In the genomic region with DNA sequence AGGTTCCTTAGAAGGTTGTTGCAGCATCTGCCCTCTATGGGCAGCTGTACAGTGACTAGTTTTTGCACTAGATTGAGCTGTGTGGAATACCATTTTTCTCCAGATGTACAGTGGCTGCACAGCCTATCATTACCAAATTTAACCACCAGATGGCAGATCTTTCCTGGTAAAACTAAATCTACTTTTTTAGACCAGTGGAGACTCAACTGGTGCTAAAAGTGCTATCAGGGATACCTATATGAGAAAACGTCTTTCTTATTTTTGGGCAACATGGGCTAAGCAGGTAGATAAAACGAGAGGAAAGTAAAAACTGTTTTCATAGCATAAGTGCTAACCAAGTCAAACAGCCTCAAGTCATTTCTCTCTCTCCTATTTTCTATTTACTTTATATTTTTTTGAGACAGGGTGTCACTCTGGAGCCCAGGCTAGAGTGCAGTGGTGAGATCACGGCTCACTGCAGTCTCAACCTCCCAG, we compare ENCODE assay signal across 9 cellular contexts. TPM values are rescaled to one million over a fixed set of nuclear protein-coding genes. Genes with fewer than 3 reads are reported as not detected.
DNase-seq lines count a peak whose midpoint lies in the region; ATAC-seq and TF ChIP-seq lines count a peak whose summit lies in the region.
"Had no signal": no experiment of that assay in that cellular context is flagged by ENCODE, and none has a peak within 500 bp of the region (broad histone marks: within the 10 kb centered on the region; RNA-seq: fewer than 3 reads in every experiment).

No MANE protein-coding gene starts in this region.

- H3K36me3 Mint-ChIP-seq in activated CD8-positive, alpha-beta T cell treated with anti-CD3 and anti-CD28 coated beads for 36 hours (ENCODE audit: low read depth) = no peaks in the 10 kb centered on the region

- peak; percentile 90 for ATAC-seq in GM18519 (IDR thresholded peaks at IDR 0.05; ENCODE audit: low FRiP score, unreplicated experiment)
- peak; percentile 82 for ATAC-seq in HG03066 (IDR thresholded peaks at IDR 0.05; ENCODE audit: low read depth, unreplicated experiment)
- peak; percentile 66 for ATAC-seq in activated CD8-positive, alpha-beta T cell treated with anti-CD3 and anti-CD28 coated beads for 36 hours
- peak; percentile 79 to 83 for ATAC-seq in left cardiac atrium
- ATAC-seq in GM21825 (IDR thresholded peaks at IDR 0.05; ENCODE audit: unreplicated experiment) = no peak

- no peaks in the 10 kb centered on the region for H3K4me1 ChIP-seq in sigmoid colon

- no peaks in the 10 kb centered on the region for H3K4me1 Mint-ChIP-seq in activated CD8-positive, alpha-beta T cell treated with anti-CD3 and anti-CD28 coated beads for 36 hours (ENCODE audit: low read depth)

- no peak for TF ChIP-seq EP300 in sigmoid colon (IDR thresholded peaks at IDR 0.05)

- H3K4me3 ChIP-seq in BJ (ENCODE audit: low read depth, low read length) (no peak overlapping the region), sigmoid colon (no peak overlapping the region)
- H3K4me3 ChIP-seq: SJSA1 had no signal

- WGBS in sigmoid colon, 2 donors = 12 to 42% methylated on average over 3 of the region's 3 CpGs

- POLR2A ChIA-PET in BJ (lab: Charles Lee) = interaction anchor here (0.5 kb wide), 1 partner anchor 138 kb away, joined by 3 read pairs; no protein-coding TSS in a partner anchor
- POLR2A ChIA-PET in activated CD8-positive, alpha-beta T cell treated with anti-CD3 and anti-CD28 coated beads for 36 hours (lab: Charles Lee) = no interaction called here

- intact Hi-C loops in activated CD8-positive, alpha-beta T cell treated with anti-CD3 and anti-CD28 coated beads for 36 hours (cut with micrococcal nuclease) = loop anchor here (5.0 kb wide), 1 partner anchor 398 kb away; no protein-coding TSS in a partner anchor
- intact Hi-C loops in left cardiac atrium (cut with DNase I) (loop anchor here (2.0 to 5.0 kb wide), 4 partner anchors 397 to 479 kb away; no protein-coding TSS in a partner anchor), sigmoid colon (cut with DNase I) (loop anchor here (1.0 to 5.0 kb wide), 2 partner anchors 400 to 478 kb away; no protein-coding TSS in a partner anchor)

- no peaks in the 10 kb centered on the region for H3K36me3 ChIP-seq in BJ (ENCODE audit: control insufficient read depth, insufficient read depth, low read length)
- no peaks in the 10 kb centered on the region for H3K36me3 ChIP-seq in sigmoid colon
- H3K36me3 ChIP-seq: SJSA1 had no signal

- H3K27me3 Mint-ChIP-seq in activated CD8-positive, alpha-beta T cell treated with anti-CD3 and anti-CD28 coated beads for 36 hours = no peaks in the 10 kb centered on the region

- H3K9me3 ChIP-seq in sigmoid colon = no peaks in the 10 kb centered on the region
- H3K9me3 ChIP-seq: SJSA1 had no signal

- H3K9me3 Mint-ChIP-seq in activated CD8-positive, alpha-beta T cell treated with anti-CD3 and anti-CD28 coated beads for 36 hours = no peaks in the 10 kb centered on the region

- H3K27me3 ChIP-seq in BJ (ENCODE audit: control insufficient read depth, insufficient read depth, low read length) (no peaks in the 10 kb centered on the region), sigmoid colon (no peaks in the 10 kb centered on the region)
- H3K27me3 ChIP-seq: SJSA1 had no signal

- no peak overlapping the region for H3K4me3 Mint-ChIP-seq in activated CD8-positive, alpha-beta T cell treated with anti-CD3 and anti-CD28 coated beads for 36 hours

- CTCF ChIA-PET in BJ (lab: Yijun Ruan, JAX) = interaction anchor here (0.8 to 6.1 kb wide), 28 partner anchors 8 to 492 kb away, joined by 3 to 44 read pairs (median 3); no protein-coding TSS in a partner anchor
- CTCF ChIA-PET in activated CD8-positive, alpha-beta T cell treated with anti-CD3 and anti-CD28 coated beads for 36 hours (lab: Charles Lee) = interaction anchor here (0.6 to 4.6 kb wide), 12 partner anchors 8 to 479 kb away, joined by 3 to 35 read pairs (median 4); no protein-coding TSS in a partner anchor

- TF ChIP-seq CTCF in BJ (IDR thresholded peaks at IDR 0.05; ENCODE audit: insufficient read depth, low read depth, low read length) (peak; percentile 70), sigmoid colon (IDR thresholded peaks at IDR 0.05) (peak; percentile 75 to 81 (median 80))
- peak; percentile 64 for TF ChIP-seq CTCF in activated CD8-positive, alpha-beta T cell treated with anti-CD3 and anti-CD28 coated beads for 36 hours (IDR thresholded peaks at IDR 0.05)

- H3K27ac Mint-ChIP-seq in activated CD8-positive, alpha-beta T cell treated with anti-CD3 and anti-CD28 coated beads for 36 hours = no peak overlapping the region

- H3K27ac ChIP-seq in sigmoid colon = no peak overlapping the region
- H3K27ac ChIP-seq: SJSA1 had no signal

- no peak for TF ChIP-seq POLR2A in sigmoid colon (IDR thresholded peaks at IDR 0.05)

- peak; percentile 13 for DNase-seq in BJ (ENCODE audit: low read depth)
- peak; percentile 53 for DNase-seq in NCI-H2227 (lab: John Stamatoyannopoulos, UW; ENCODE audit: unreplicated experiment)
- DNase-seq in activated CD8-positive, alpha-beta T cell treated with anti-CD3 and anti-CD28 coated beads for 36 hours = peak; percentile 17
- no peak for DNase-seq in left cardiac atrium
- DNase-seq in sigmoid colon = no peak

RNA-seq across cellular contexts. Expression of a gene that starts 21.2 kb away (rescaled TPM):
- 0.07 and 0.12 TPM in 2 replicates for polyA plus RNA-seq in BJ (2011; rRNA removed)
- 0.09 and 0.10 TPM in 2 replicates for polyA minus RNA-seq in BJ (2011; rRNA and poly(A)+ RNA removed)
- not detected for total RNA-seq in activated CD8-positive, alpha-beta T cell treated with anti-CD3 and anti-CD28 coated beads for 36 hours
- total RNA-seq in left cardiac atrium = 10 to 100 TPM in 1 of 2 donors, 1 to 10 TPM in 1; 2.5 to 11.5 TPM
- total RNA-seq in sigmoid colon = 1 to 10 TPM in 3 of 4 donors, under 1 TPM in 1; 0.41 to 7.2 (median 1.7) TPM
- under 1 TPM; 0.46 to 0.70 (median 0.60) TPM for polyA plus RNA-seq in sigmoid colon

RNA-seq across cellular contexts. Expression of a gene that starts 55.1 kb away (rescaled TPM):
- polyA plus RNA-seq in BJ (2011; rRNA removed) (not detected in 2 replicates), sigmoid colon (1 to 10 TPM in 2 of 3 donors, under 1 TPM in 1; 0.60 to 2.1 (median 1.5) TPM)
- polyA minus RNA-seq in BJ (2011; rRNA and poly(A)+ RNA removed) = not detected in 2 replicates
- not detected for total RNA-seq in activated CD8-positive, alpha-beta T cell treated with anti-CD3 and anti-CD28 coated beads for 36 hours
- total RNA-seq in left cardiac atrium (1 to 10 TPM; 1.4 to 2.7 TPM), sigmoid colon (1 to 10 TPM; 1.7 to 9.3 (median 4.6) TPM)
- total RNA-seq: SJSA1 had no signal

Comparison
In these comparisons a context has a peak if more than half of its experiments do, and no peak if none do; other contexts are left out.
1. DNase-seq: peak in BJ (single experiment), NCI-H2227 (single experiment) and activated CD8-positive, alpha-beta T cell treated with anti-CD3 and anti-CD28 coated beads for 36 hours (single experiment); none in left cardiac atrium (single experiment) and sigmoid colon (single experiment).
2. Peak in every context shown above with its lines, with median percentiles within 50 percentile points of each other: CTCF ChIP-seq.